In genomic region chr5:72816297-72817075, GRCh38 we compare ENCODE assay signal across 8 cellular contexts. TPM values are rescaled to one million over a fixed set of nuclear protein-coding genes. Genes with fewer than 3 reads are reported as not detected.
A peak's percentile ranks its signal among the peaks of the same experiment; 100 is the strongest.
DNase-seq lines count a peak whose midpoint lies in the region; ATAC-seq and TF ChIP-seq lines count a peak whose summit lies in the region.

TSS of gene TNPO1 (plus strand) at chr5:72816661. CDS start at chr5:72816738, 77 bp downstream.

- 0 to 1% (median 0%) methylated on average over 25 to 93 of the region's 93 CpGs for WGBS in spleen, 5 donors

- TF ChIP-seq CTCF in spleen (IDR thresholded peaks at IDR 0.05 in 8 of 11, conservative IDR thresholded peaks at IDR 0.05 in 3 of 11) = peak in 2 of 11 experiments; percentile 10 to 22

- H3K27me3 ChIP-seq in spleen (replicated peaks in 1 of 7) = no peaks in the 10 kb centered on the region

- no peaks in the 10 kb centered on the region for H3K36me3 ChIP-seq in spleen

- peaks cover 0 to 50% (median 33%) of the 10 kb centered on the region in 6 donors for H3K4me1 ChIP-seq in spleen

- DNase-seq in ACHN = peak; percentile 85
- DNase-seq in NCI-H2196 (lab: John Stamatoyannopoulos, UW; ENCODE audit: unreplicated experiment) = peak; percentile 73
- peak; percentile 60 for DNase-seq in activated CD4-positive, CD25-positive, alpha-beta regulatory T cell treated with anti-CD3 and anti-CD28 coated beads, Interleukin-2, amount 50 U/mL, for 16 hours (ENCODE audit: low read depth, low spot score)
- DNase-seq in central memory CD4-positive, alpha-beta T cell = peak; percentile 85
- peak; percentile 89 for DNase-seq in inferior parietal cortex (ENCODE audit: extremely low spot score)
- peak; percentile 99 for DNase-seq in spleen

- intact Hi-C loops in spleen (cut with DNase I; ENCODE audit: low total_unique reads) = loop anchor here (5.0 to 10.0 kb wide), 2 partner anchors 202 to 449 kb away; no protein-coding TSS in a partner anchor

- H3K27ac ChIP-seq in spleen = peak within 1 kb of the TSS; percentile 92 to 98 (median 98)

- peak; percentile 48 to 94 (median 53) for TF ChIP-seq POLR2A in spleen (IDR thresholded peaks at IDR 0.05)

- no peaks in the 10 kb centered on the region for H3K9me3 ChIP-seq in spleen

- ATAC-seq in GM18867 (IDR thresholded peaks at IDR 0.05; ENCODE audit: unreplicated experiment) = peak; percentile 85
- ATAC-seq in HG03097 (IDR thresholded peaks at IDR 0.05; ENCODE audit: low FRiP score, unreplicated experiment) = peak; percentile 85

- in situ Hi-C loops in ACHN (cut with HindIII; ENCODE audit: low pct_ligation_motif_present, low pct_unique_long_range_greater_than_20kb, low sequenced_read_pairs) = no loop called here

- peak within 1 kb of the TSS; percentile 64 to 76 (median 70) for H3K4me3 ChIP-seq in spleen

RNA-seq across cellular contexts. Expression of gene TNPO1, which starts in this region (rescaled TPM):
- total RNA-seq in spleen = 100 to 1,000 TPM in 3 of 7 donors, 10 to 100 TPM in 4; 77.1 to 192 (median 94.6) TPM
- 10 to 100 TPM in 1 of 3 donors, 1 to 10 TPM in 2; 5.7 to 11.5 (median 8.7) TPM for polyA plus RNA-seq in spleen

Comparison
In these comparisons a context has a peak if more than half of its experiments do, and no peak if none do; other contexts are left out.
1. Peak in every context shown above with its lines: DNase-seq, ATAC-seq, H3K4me3 ChIP-seq and H3K27ac ChIP-seq.